ENCODE assay signal across 36 cellular contexts in genomic region chr17:29197516-29198272, GRCh38. TPM values are rescaled to one million over a fixed set of nuclear protein-coding genes. Genes with fewer than 3 reads are reported as not detected.
DNase-seq lines count a peak whose midpoint lies in the region; ATAC-seq, FAIRE-seq and TF ChIP-seq lines count a peak whose summit lies in the region.
"Had no signal": no experiment of that assay in that cellular context is flagged by ENCODE, and none has a peak within 500 bp of the region (broad histone marks: within the 10 kb centered on the region; RNA-seq: fewer than 3 reads in every experiment).

No MANE protein-coding gene starts in this region.

- no peaks in the 10 kb centered on the region for H3K79me2 ChIP-seq in DND-41 (ENCODE audit: insufficient read depth, low read length)
- H3K79me2 ChIP-seq in OCI-LY3 (ENCODE audit: low read length), result no peaks in the 10 kb centered on the region
- no peaks in the 10 kb centered on the region for H3K79me2 ChIP-seq in HepG2 (ENCODE audit: insufficient read depth, low read length)

- no peak for FAIRE-seq in HepG2 (lab: Jason Lieb, UNC)
- FAIRE-seq: astrocyte, endometrium, G401.6 had no signal

- no peaks in the 10 kb centered on the region for H3K36me3 Mint-ChIP-seq in naive thymus-derived CD4-positive, alpha-beta T cell

- H3K27me3 ChIP-seq in DND-41 (ENCODE audit: insufficient read depth, low read length, poor library complexity), result peaks cover 6% of the 10 kb centered on the region
- no peaks in the 10 kb centered on the region for H3K27me3 ChIP-seq in OCI-LY3 (ENCODE audit: low read depth, low read length)
- H3K27me3 ChIP-seq in HepG2 (ENCODE audit: control insufficient read depth in 1 of 2, insufficient read depth in 2 of 2, low read length in 2 of 2), result peaks cover 0 to 21% of the 10 kb centered on the region in 2 experiments; a peak in 3 of 5 replicates
- no peaks in the 10 kb centered on the region for H3K27me3 ChIP-seq in naive thymus-derived CD4-positive, alpha-beta T cell (ENCODE audit: control insufficient read depth in 2 of 2, insufficient read depth in 2 of 2, low read length in 2 of 2)
- H3K27me3 ChIP-seq: BE2C, cardiac muscle cell, esophagus muscularis mucosa, left lung, right lobe of liver, SJSA1, spleen, tibial nerve had no signal

- in situ Hi-C loops in HepG2 (cut with HindIII; ENCODE audit: extremely low pct_ligation_motif_present, low pct_unique_long_range_greater_than_20kb), result no loop called here

- H3K4me2 ChIP-seq in DND-41 (ENCODE audit: insufficient read depth, low read length) (no peak overlapping the region), OCI-LY3 (ENCODE audit: low read length) (0 out of 2 replicates have a peak overlapping the region, but pooled peaks have one; percentile 19), HepG2 (ENCODE audit: low read depth, low read length) (no peak overlapping the region)

- no peak for TF ChIP-seq EP300 in HepG2 (IDR thresholded peaks at IDR 0.05; ENCODE audit: low read depth in 2 of 2, low read length in 2 of 2)
- no peak for TF ChIP-seq EP300 in HepG2 (CRISPR knock-in tag; IDR thresholded peaks at IDR 0.05; ENCODE audit: borderline replicate concordance)

- H3K4me3 ChIP-seq in DND-41 (ENCODE audit: low read depth in 1 of 2, low read length in 2 of 2) (no peak overlapping the region), OCI-LY3 (ENCODE audit: low read length) (no peak overlapping the region), HepG2 (replicated peaks in 1 of 3; ENCODE audit: insufficient read depth in 1 of 3, low read depth in 2 of 3, low read length in 3 of 3) (no peak overlapping the region)
- H3K4me3 ChIP-seq in naive thymus-derived CD4-positive, alpha-beta T cell (ENCODE audit: low read length), result no peak overlapping the region
- H3K4me3 ChIP-seq: cardiac muscle cell, esophagus muscularis mucosa, GM23248, left lung, right lobe of liver, SJSA1, spleen, tibial nerve had no signal

- H4K20me1 ChIP-seq in DND-41 (ENCODE audit: insufficient read depth, low read length), result no peaks in the 10 kb centered on the region
- no peaks in the 10 kb centered on the region for H4K20me1 ChIP-seq in OCI-LY3 (ENCODE audit: insufficient read depth, low read length)
- no peaks in the 10 kb centered on the region for H4K20me1 ChIP-seq in HepG2 (ENCODE audit: insufficient read depth, low read length)

- H3K27ac ChIP-seq in DND-41 (ENCODE audit: low read length) (no peak overlapping the region), OCI-LY3 (ENCODE audit: low read length) (no peak overlapping the region), HepG2 (ENCODE audit: extremely low read length, insufficient read depth, low read length) (no peak overlapping the region)
- H3K27ac ChIP-seq in naive thymus-derived CD4-positive, alpha-beta T cell (ENCODE audit: low read depth, low read length), result no peak overlapping the region
- H3K27ac ChIP-seq: cardiac muscle cell, esophagus muscularis mucosa, GM23248, left lung, neutrophil, right lobe of liver, SJSA1, spleen, tibial nerve, WERI-Rb-1 had no signal

- no peak for TF ChIP-seq POLR2A in HepG2 (IDR thresholded peaks at IDR 0.05; ENCODE audit: insufficient read depth in 1 of 2, low read depth in 2 of 2, low read length in 2 of 2)

- no peaks in the 10 kb centered on the region for H3K36me3 ChIP-seq in DND-41 (ENCODE audit: insufficient read depth, low read length)
- H3K36me3 ChIP-seq in OCI-LY3 (replicated peaks; ENCODE audit: low read depth, low read length), result no peaks in the 10 kb centered on the region
- H3K36me3 ChIP-seq in HepG2 (replicated peaks in 1 of 2; ENCODE audit: control insufficient read depth in 1 of 2, insufficient read depth in 2 of 2, low read length in 2 of 2), result no peaks in the 10 kb centered on the region
- H3K36me3 ChIP-seq in naive thymus-derived CD4-positive, alpha-beta T cell (ENCODE audit: control insufficient read depth in 2 of 3, insufficient read depth in 3 of 3, low read length in 3 of 3), result no peaks in the 10 kb centered on the region
- H3K36me3 ChIP-seq: BE2C, cardiac muscle cell, esophagus muscularis mucosa, left lung, neutrophil, right lobe of liver, SJSA1, spleen, tibial nerve, WERI-Rb-1 had no signal

- no peak overlapping the region for H3K4me3 Mint-ChIP-seq in naive thymus-derived CD4-positive, alpha-beta T cell

- BruUV-seq in HepG2 (replicated peaks; lab: Mats Ljungman, UMichigan), result no TSS peak

- H3K9me3 ChIP-seq in DND-41 (ENCODE audit: insufficient read depth, low read length, severe bottlenecking) (no peaks in the 10 kb centered on the region), OCI-LY3 (ENCODE audit: insufficient read depth, low read length) (no peaks in the 10 kb centered on the region), HepG2 (ENCODE audit: low read length) (no peaks in the 10 kb centered on the region)
- no peaks in the 10 kb centered on the region for H3K9me3 ChIP-seq in naive thymus-derived CD4-positive, alpha-beta T cell (ENCODE audit: control insufficient read depth in 2 of 3, low read length in 3 of 3)
- H3K9me3 ChIP-seq: BE2C, esophagus muscularis mucosa, left lung, neutrophil, right lobe of liver, SJSA1, spleen, tibial nerve had no signal

- 27% methylated on average over 16 of the region's 16 CpGs for WGBS in HepG2 (ENCODE audit: low lambda C conversion rate)

- no peak for TF ChIP-seq RAD21 in HepG2 (CRISPR knock-in tag; IDR thresholded peaks at IDR 0.05)

- H2AFZ ChIP-seq in DND-41 (ENCODE audit: low read depth, low read length) (peak overlapping the region; percentile 21; the same call in 1 of the 2 replicates), OCI-LY3 (ENCODE audit: low read depth, low read length) (no peak overlapping the region), HepG2 (ENCODE audit: low read length) (no peak overlapping the region)
- H2AFZ ChIP-seq: GM23248 had no signal

- H3K4me1 ChIP-seq in DND-41 (ENCODE audit: insufficient read depth, low read length) (no peaks in the 10 kb centered on the region), OCI-LY3 (ENCODE audit: low read length) (peaks cover 42% of the 10 kb centered on the region), HepG2 (ENCODE audit: insufficient read depth, low read length) (no peaks in the 10 kb centered on the region)
- no peaks in the 10 kb centered on the region for H3K4me1 ChIP-seq in naive thymus-derived CD4-positive, alpha-beta T cell (ENCODE audit: control insufficient read depth in 2 of 2, insufficient read depth in 2 of 2, low read length in 2 of 2)
- H3K4me1 ChIP-seq: BE2C, esophagus muscularis mucosa, right lobe of liver, SJSA1, tibial nerve had no signal

- peaks cover 0 to 6% (median 2%) of the 10 kb centered on the region in 7 donors for H3K4me1 Mint-ChIP-seq in naive thymus-derived CD4-positive, alpha-beta T cell

- ATAC-seq in DND-41 (ENCODE audit: insufficient read depth, low read depth) (no peak), HepG2 (peak; percentile 53), left ventricle myocardium superior (no peak)
- ATAC-seq in naive thymus-derived CD4-positive, alpha-beta T cell, result no peak
- ATAC-seq: left lung had no signal

- POLR2A ChIA-PET in HepG2 (lab: Yijun Ruan, JAX), result interaction anchor here (1.6 kb wide), 1 partner anchor 49 kb away, joined by 3 read pairs; no protein-coding TSS in a partner anchor
- POLR2A ChIA-PET in naive thymus-derived CD4-positive, alpha-beta T cell (lab: Charles Lee), result no interaction called here

- intact Hi-C loops in HepG2 (cut with micrococcal nuclease; ENCODE audit: unreplicated experiment), result no loop called here
- intact Hi-C loops in naive thymus-derived CD4-positive, alpha-beta T cell (cut with micrococcal nuclease), result no loop called here
- intact Hi-C loops in left ventricle myocardium superior (cut with micrococcal nuclease), result no loop called here

- H3K27me3 Mint-ChIP-seq in naive thymus-derived CD4-positive, alpha-beta T cell, result peaks cover 1 to 14% (median 4%) of the 10 kb centered on the region in 5 donors

- H3K9ac ChIP-seq in DND-41 (ENCODE audit: low read depth, low read length), result no peak overlapping the region
- H3K9ac ChIP-seq in OCI-LY3 (ENCODE audit: low read length), result no peak overlapping the region
- no peak overlapping the region for H3K9ac ChIP-seq in HepG2 (ENCODE audit: insufficient read depth, low read depth, low read length)
- H3K9ac ChIP-seq: GM23248 had no signal

- H3K27ac Mint-ChIP-seq in naive thymus-derived CD4-positive, alpha-beta T cell, result no peak overlapping the region
- H3K27ac Mint-ChIP-seq: progenitor cell of endocrine pancreas had no signal

- TF ChIP-seq CTCF in DND-41 (IDR thresholded peaks at IDR 0.05; ENCODE audit: borderline replicate concordance, extremely low read depth, low read length, poor library complexity, severe bottlenecking) (no peak), OCI-LY3 (IDR thresholded peaks at IDR 0.05; ENCODE audit: low read depth, low read length) (no peak), HepG2 (CRISPR knock-in tag; IDR thresholded peaks at IDR 0.05) (no peak)

- H3K9me3 Mint-ChIP-seq in naive thymus-derived CD4-positive, alpha-beta T cell, result no peaks in the 10 kb centered on the region

- DNase-seq in Ammon's horn (ENCODE audit: low spot score) (peak; percentile 44), DND-41 (no peak), HepG2 (ENCODE audit: low spot score) (no peak), activated gamma-delta T cell treated with Interleukin-2 at 50 U/mL for 16 hours (no peak), left ventricle myocardium superior (no peak)
- DNase-seq in naive thymus-derived CD4-positive, alpha-beta T cell, result no peak
- DNase-seq: ACHN; activated CD4-positive, alpha-beta T cell treated with anti-CD3 and anti-CD28 coated beads for 4 hours; BE2C; foreskin fibroblast; GM23248; islet precursor cell; KBM-7; mesenchymal stem cell; NCI-H1417; NCI-H2081 treated with DMSO at 0.1 percent for 48 hours; NCI-H345; NCI-H69; T1000; WERI-Rb-1 had no signal

- CTCF ChIA-PET in HepG2 (lab: Yijun Ruan, JAX; ENCODE audit: low intra/inter-chr PET ratio, low total read pairs), result no interaction called here
- CTCF ChIA-PET in naive thymus-derived CD4-positive, alpha-beta T cell (lab: Charles Lee), result no interaction called here

RNA-seq across cellular contexts. Expression of gene MYO18A, which starts 17.5 kb away (rescaled TPM):
- total RNA-seq in HepG2 (2016; rRNA removed; fragmentation: Illumina TruSeq; extraction: Trizol) (21.2 and 24.8 TPM in 2 replicates), left ventricle myocardium superior (346 TPM)
- total RNA-seq in HepG2 (2016; cell fraction: cytosol; rRNA removed; fragmentation: Illumina TruSeq; extraction: Trizol; ENCODE audit: low read depth), result 4.9 and 7.5 TPM in 2 replicates
- total RNA-seq in HepG2 (2016; cell fraction: insoluble cytoplasmic fraction; rRNA removed; fragmentation: Illumina TruSeq; extraction: Trizol), result 16.3 and 25.6 TPM in 2 replicates
- 5.8 and 6.0 TPM in 2 replicates for total RNA-seq in HepG2 (2016; cell fraction: membrane; rRNA removed; fragmentation: Illumina TruSeq; extraction: Trizol)
- 24.8 and 30.3 TPM in 2 replicates for total RNA-seq in HepG2 (2016; cell fraction: nucleus; rRNA removed; fragmentation: Illumina TruSeq; extraction: Trizol)
- 16.8 and 23.2 TPM in 2 replicates for polyA plus RNA-seq in HepG2 (2011; rRNA removed)
- polyA plus RNA-seq in HepG2 (2011; cell fraction: cytosol; rRNA removed), result 8.3 and 9.6 TPM in 2 replicates
- polyA plus RNA-seq in HepG2 (2011; cell fraction: nucleus; rRNA removed), result 155 and 159 TPM in 2 replicates
- 42.0 and 44.5 TPM in 2 replicates for polyA plus RNA-seq in HepG2 (2012)
- polyA plus RNA-seq in HepG2 (2016; cell fraction: cytosol; fragmentation: Illumina TruSeq; extraction: Trizol; ENCODE audit: low read depth), result 0.96 and 1.4 TPM in 2 replicates
- 16.0 and 20.4 TPM in 2 replicates for polyA plus RNA-seq in HepG2 (2016; cell fraction: insoluble cytoplasmic fraction; fragmentation: Illumina TruSeq; extraction: Trizol; ENCODE audit: low read depth)
- polyA plus RNA-seq in HepG2 (2016; cell fraction: membrane; fragmentation: Illumina TruSeq; extraction: Trizol; ENCODE audit: low read depth), result 2.4 and 3.0 TPM in 2 replicates
- 72.8 and 77.7 TPM in 2 replicates for polyA plus RNA-seq in HepG2 (2016; cell fraction: nucleus; fragmentation: Illumina TruSeq; extraction: Trizol; ENCODE audit: insufficient read depth, low read depth)
- polyA minus RNA-seq in HepG2 (2011; rRNA and poly(A)+ RNA removed; ENCODE audit: low replicate concordance), result 39.4 and 67.1 TPM in 2 replicates
- polyA minus RNA-seq in HepG2 (2011; cell fraction: cytosol; rRNA and poly(A)+ RNA removed), result 13.7 and 17.4 TPM in 2 replicates
- polyA minus RNA-seq in HepG2 (2011; cell fraction: nucleus; rRNA and poly(A)+ RNA removed), result 65.8 and 83.4 TPM in 2 replicates
- 100 to 1,000 TPM in 3 of 5 experiments, 10 to 100 TPM in 2; 89.5 to 144 (median 103) TPM for total RNA-seq in naive thymus-derived CD4-positive, alpha-beta T cell
- 10 to 100 TPM; 10.2 to 23.2 TPM for polyA plus RNA-seq in naive thymus-derived CD4-positive, alpha-beta T cell

RNA-seq across cellular contexts. Expression of gene CRYBA1, which starts 49.0 kb away (rescaled TPM):
- total RNA-seq in HepG2 (2016; rRNA removed; fragmentation: Illumina TruSeq; extraction: Trizol) (not detected in 2 replicates), left ventricle myocardium superior (not detected)
- total RNA-seq in HepG2 (2016; cell fraction: cytosol; rRNA removed; fragmentation: Illumina TruSeq; extraction: Trizol; ENCODE audit: low read depth), result not detected in 2 replicates
- not detected in 2 replicates for total RNA-seq in HepG2 (2016; cell fraction: insoluble cytoplasmic fraction; rRNA removed; fragmentation: Illumina TruSeq; extraction: Trizol)
- total RNA-seq in HepG2 (2016; cell fraction: membrane; rRNA removed; fragmentation: Illumina TruSeq; extraction: Trizol), result not detected in 2 replicates
- total RNA-seq in HepG2 (2016; cell fraction: nucleus; rRNA removed; fragmentation: Illumina TruSeq; extraction: Trizol), result not detected in 2 replicates
- not detected in 2 replicates for polyA plus RNA-seq in HepG2 (2011; rRNA removed)
- polyA plus RNA-seq in HepG2 (2011; cell fraction: cytosol; rRNA removed), result not detected in 2 replicates
- polyA plus RNA-seq in HepG2 (2011; cell fraction: nucleus; rRNA removed), result not detected in 2 replicates
- not detected in 2 replicates for polyA plus RNA-seq in HepG2 (2012)
- polyA plus RNA-seq in HepG2 (2016; cell fraction: cytosol; fragmentation: Illumina TruSeq; extraction: Trizol; ENCODE audit: low read depth), result not detected in 2 replicates
- polyA plus RNA-seq in HepG2 (2016; cell fraction: insoluble cytoplasmic fraction; fragmentation: Illumina TruSeq; extraction: Trizol; ENCODE audit: low read depth), result not detected in 2 replicates
- not detected in 2 replicates for polyA plus RNA-seq in HepG2 (2016; cell fraction: membrane; fragmentation: Illumina TruSeq; extraction: Trizol; ENCODE audit: low read depth)
- not detected in 2 replicates for polyA plus RNA-seq in HepG2 (2016; cell fraction: nucleus; fragmentation: Illumina TruSeq; extraction: Trizol; ENCODE audit: insufficient read depth, low read depth)
- polyA minus RNA-seq in HepG2 (2011; rRNA and poly(A)+ RNA removed; ENCODE audit: low replicate concordance), result not detected in 2 replicates
- not detected in 2 replicates for polyA minus RNA-seq in HepG2 (2011; cell fraction: cytosol; rRNA and poly(A)+ RNA removed)
- not detected in 2 replicates for polyA minus RNA-seq in HepG2 (2011; cell fraction: nucleus; rRNA and poly(A)+ RNA removed)
- not detected for total RNA-seq in naive thymus-derived CD4-positive, alpha-beta T cell
- polyA plus RNA-seq in naive thymus-derived CD4-positive, alpha-beta T cell, result not detected
- total RNA-seq: astrocyte, cardiac muscle cell, dermis microvascular lymphatic vessel endothelial cell, esophagus muscularis mucosa, GM23248, HT1080, left lung, M059J, progenitor cell of endocrine pancreas, right lobe of liver, SJSA1, spleen, tibial nerve had no signal
- polyA plus RNA-seq: cardiac muscle cell, GM23248, spleen had no signal
